16 cellular contexts compared by ENCODE assay signal in genomic region chr17:35189291-35189690, GRCh38. TPM values are rescaled to one million over a fixed set of nuclear protein-coding genes. Genes with fewer than 3 reads are reported as not detected.
DNase-seq lines count a peak whose midpoint lies in the region; ATAC-seq and TF ChIP-seq lines count a peak whose summit lies in the region.
"Had no signal": no experiment of that assay in that cellular context is flagged by ENCODE, and none has a peak within 500 bp of the region (broad histone marks: within the 10 kb centered on the region; RNA-seq: fewer than 3 reads in every experiment).

No MANE protein-coding gene starts in this region.

- no peak overlapping the region for H3K4me3 ChIP-seq in cardiac muscle cell
- no peak overlapping the region for H3K4me3 ChIP-seq in left ventricle myocardium inferior
- H3K4me3 ChIP-seq in cardiac fibroblast (replicated peaks in 1 of 2; ENCODE audit: low read depth in 2 of 2, low read length in 2 of 2), result no peak overlapping the region
- H3K4me3 ChIP-seq in coronary artery, result no peak overlapping the region
- H3K4me3 ChIP-seq: mucosa of descending colon had no signal

- H3K27me3 ChIP-seq in cardiac muscle cell, result no peaks in the 10 kb centered on the region
- no peaks in the 10 kb centered on the region for H3K27me3 ChIP-seq in left ventricle myocardium inferior (ENCODE audit: low read depth)

- no peak for ATAC-seq in left colon
- ATAC-seq: HCT116, mucosa of descending colon had no signal

- peak overlapping the region; percentile 5 for H3K27ac ChIP-seq in cardiac muscle cell
- no peak overlapping the region for H3K27ac ChIP-seq in left ventricle myocardium inferior (replicated peaks)
- H3K27ac ChIP-seq in coronary artery, result no peak overlapping the region

- DNase-seq in cardiac muscle cell (ENCODE audit: low read depth in 1 of 2, low spot score in 1 of 2), result peak in 1 of 2 donors; percentile 29
- DNase-seq in left ventricle myocardium inferior, result no peak
- peak; percentile 31 for DNase-seq in RPMI7951 (ENCODE audit: low read depth)
- peak; percentile 32 to 33 for DNase-seq in cardiac fibroblast (ENCODE audit: low read depth in 2 of 2)
- DNase-seq in stromal cell of bone marrow (ENCODE audit: low read depth), result peak; percentile 27
- DNase-seq in left colon, result no peak
- DNase-seq in coronary artery (ENCODE audit: low spot score), result no peak
- DNase-seq in activated CD4-positive, alpha-beta T cell treated with anti-CD3 and anti-CD28 coated beads, Interleukin-2, amount 50 U/mL, for 4 hours, result no peak
- DNase-seq: activated CD4-positive, alpha-beta T cell treated with anti-CD3 and anti-CD28 coated beads for 4 hours; activated naive CD4-positive, alpha-beta T cell treated with anti-CD3 and anti-CD28 coated beads for 36 hours; mucosa of descending colon; NCI-H1417; NCI-H526 treated with DMSO at 0.1 percent for 48 hours; SK-N-SH; stimulated activated CD4-positive, alpha-beta T cell treated with anti-CD3 and anti-CD28 coated beads, Interleukin-1b, Interleukin-23, amount 100 ng/mL, for 48 hours had no signal

- H3K4me1 ChIP-seq in cardiac muscle cell (ENCODE audit: low read depth) (no peaks in the 10 kb centered on the region), left ventricle myocardium inferior (no peaks in the 10 kb centered on the region)

- H3K9me3 ChIP-seq in cardiac muscle cell (ENCODE audit: low read depth), result no peaks in the 10 kb centered on the region
- H3K9me3 ChIP-seq in left ventricle myocardium inferior (replicated peaks), result no peaks in the 10 kb centered on the region
- H3K9me3 ChIP-seq: mucosa of descending colon, SK-N-SH had no signal

- no peak for TF ChIP-seq CTCF in cardiac muscle cell (IDR thresholded peaks at IDR 0.05; ENCODE audit: low read depth, low read length)
- no peak for TF ChIP-seq CTCF in left ventricle myocardium inferior (IDR thresholded peaks at IDR 0.05; ENCODE audit: borderline replicate concordance)
- no peak for TF ChIP-seq CTCF in cardiac fibroblast (IDR thresholded peaks at IDR 0.05; ENCODE audit: low read depth, low read length)
- TF ChIP-seq CTCF in coronary artery (IDR thresholded peaks at IDR 0.05), result no peak

- intact Hi-C loops in left ventricle myocardium inferior (cut with micrococcal nuclease) (no loop called here), left colon (cut with DNase I, micrococcal nuclease) (no loop called here)

- peaks cover 45% of the 10 kb centered on the region for H3K36me3 ChIP-seq in cardiac muscle cell
- peaks cover 22% of the 10 kb centered on the region for H3K36me3 ChIP-seq in left ventricle myocardium inferior

RNA-seq across cellular contexts. Expression of gene SLC35G3, which starts 4.9 kb away (rescaled TPM):
- 0.21 TPM in 1 of 2 replicates, not detected in the other for total RNA-seq in cardiac muscle cell
- 0.11 and 0.65 TPM in 2 replicates for polyA plus RNA-seq in cardiac muscle cell
- not detected for total RNA-seq in left ventricle myocardium inferior
- not detected in 2 replicates for total RNA-seq in RPMI7951 (2014; rRNA removed; shearing (Covaris generic))
- not detected for total RNA-seq in left colon
- total RNA-seq: activated naive CD4-positive, alpha-beta T cell treated with anti-CD3 and anti-CD28 coated beads for 36 hours; mucosa of descending colon had no signal
- polyA plus RNA-seq: SK-N-SH had no signal

RNA-seq across cellular contexts. Expression of gene UNC45B, which starts 41.7 kb away (rescaled TPM):
- total RNA-seq in cardiac muscle cell (238 and 241 TPM in 2 replicates), left ventricle myocardium inferior (205 TPM), left colon (not detected)
- 174 and 197 TPM in 2 replicates for polyA plus RNA-seq in cardiac muscle cell
- not detected in 2 replicates for total RNA-seq in RPMI7951 (2014; rRNA removed; shearing (Covaris generic))
- polyA plus RNA-seq: SK-N-SH had no signal

RNA-seq across cellular contexts. Expression of gene NLE1, which starts 47.2 kb away (rescaled TPM):
- 19.9 and 20.9 TPM in 2 replicates for total RNA-seq in cardiac muscle cell
- polyA plus RNA-seq in cardiac muscle cell, result 11.4 and 12.0 TPM in 2 replicates
- total RNA-seq in left ventricle myocardium inferior, result 4.2 TPM
- total RNA-seq in RPMI7951 (2014; rRNA removed; shearing (Covaris generic)), result 13.1 and 13.5 TPM in 2 replicates
- 10 to 100 TPM in 1 of 2 donors, 1 to 10 TPM in 1; 7.8 to 10.5 TPM for total RNA-seq in left colon

RNA-seq across cellular contexts. Expression of gene SLFN5, which starts 53.6 kb away (rescaled TPM):
- total RNA-seq in cardiac muscle cell, result 6.2 and 8.3 TPM in 2 replicates
- polyA plus RNA-seq in cardiac muscle cell, result 2.7 and 8.9 TPM in 2 replicates
- 8.6 TPM for total RNA-seq in left ventricle myocardium inferior
- 9.7 and 12.0 TPM in 2 replicates for total RNA-seq in RPMI7951 (2014; rRNA removed; shearing (Covaris generic))
- total RNA-seq in left colon, result 10 to 100 TPM in 1 of 2 donors, 1 to 10 TPM in 1; 7.7 to 12.8 TPM

Comparison
In these comparisons a context has a peak if more than half of its experiments do, and no peak if none do; other contexts are left out.
1. DNase-seq: peak in RPMI7951 (single experiment), cardiac fibroblast (2 of 2) and stromal cell of bone marrow (single experiment); none in left ventricle myocardium inferior (single experiment), left colon (0 of 2), coronary artery (single experiment) and activated CD4-positive, alpha-beta T cell treated with anti-CD3 and anti-CD28 coated beads, Interleukin-2, amount 50 U/mL, for 4 hours (0 of 2).
2. RNA of gene UNC45B, which starts 41.7 kb away (total RNA-seq): 238 to 241 TPM in cardiac muscle cell and 205 TPM in left ventricle myocardium inferior (single experiment); not detected in left colon and not detected in RPMI7951; every median in the first group is over 100 times any median in the second.